20 cellular contexts compared by ENCODE assay signal in genomic region chr6:113819169-113819830, GRCh38. TPM values are rescaled to one million over a fixed set of nuclear protein-coding genes. Genes with fewer than 3 reads are reported as not detected.
DNase-seq lines count a peak whose midpoint lies in the region; ATAC-seq and TF ChIP-seq lines count a peak whose summit lies in the region.
"Had no signal": no experiment of that assay in that cellular context is flagged by ENCODE, and none has a peak within 500 bp of the region (broad histone marks: within the 10 kb centered on the region; RNA-seq: fewer than 3 reads in every experiment).

No MANE protein-coding gene starts in this region.

- no peaks in the 10 kb centered on the region for H3K9me2 ChIP-seq in PC-3 (replicated peaks; ENCODE audit: low read length)

- H3K79me2 ChIP-seq in ACC112 (ENCODE audit: control insufficient read depth, insufficient read depth, low read length, unreplicated experiment) = no peaks in the 10 kb centered on the region
- no peaks in the 10 kb centered on the region for H3K79me2 ChIP-seq in PC-3 (ENCODE audit: low read length)

- H3K9me3 ChIP-seq in body of pancreas (no peaks in the 10 kb centered on the region), right lobe of liver (no peaks in the 10 kb centered on the region), PC-3 (ENCODE audit: low read length) (no peaks in the 10 kb centered on the region)

- H3K4me1 ChIP-seq in ACC112 (ENCODE audit: control insufficient read depth, insufficient read depth, low read length, unreplicated experiment) = peaks cover 3% of the 10 kb centered on the region
- H3K4me1 ChIP-seq in body of pancreas = peaks cover 26% of the 10 kb centered on the region
- H3K4me1 ChIP-seq in right lobe of liver = peaks cover 0 to 14% (median 4%) of the 10 kb centered on the region in 4 donors
- H3K4me1 ChIP-seq in PC-3 (ENCODE audit: insufficient read depth, low read length) = no peaks in the 10 kb centered on the region

- TF ChIP-seq CTCF in body of pancreas (IDR thresholded peaks at IDR 0.05) = no peak
- TF ChIP-seq CTCF in right lobe of liver (IDR thresholded peaks at IDR 0.05) = no peak
- no peak for TF ChIP-seq CTCF in PC-3 (conservative IDR thresholded peaks at IDR 0.05; ENCODE audit: low read depth, low read length)

- CTCF ChIA-PET in PC-3 (lab: Charles Lee) = no interaction called here

- intact Hi-C loops in body of pancreas (cut with DNase I) (no loop called here), right lobe of liver (cut with DNase I) (no loop called here), PC-3 (cut with micrococcal nuclease) (no loop called here)

- H3F3A ChIP-seq in PC-3 (ENCODE audit: low read length, unreplicated experiment) = no peaks in the 10 kb centered on the region

- H3K36me3 ChIP-seq in ACC112 (ENCODE audit: insufficient read depth, low read length) (no peaks in the 10 kb centered on the region), body of pancreas (replicated peaks in 1 of 2; ENCODE audit: insufficient read depth in 1 of 2, low read depth in 2 of 2) (no peaks in the 10 kb centered on the region), right lobe of liver (no peaks in the 10 kb centered on the region), PC-3 (ENCODE audit: low read depth, low read length) (no peaks in the 10 kb centered on the region)

- peak overlapping the region; percentile 1 for H2AFZ ChIP-seq in ACC112 (ENCODE audit: low read length, unreplicated experiment)
- H2AFZ ChIP-seq in PC-3 (ENCODE audit: low read length) = no peak overlapping the region
- H2AFZ ChIP-seq: GM23338 had no signal

- peak; percentile 61 for DNase-seq in M059J (ENCODE audit: low read depth)
- DNase-seq in body of pancreas = peak; percentile 37 to 69 (median 58)
- DNase-seq in right lobe of liver = peak in 1 of 3 donors; percentile 24
- no peak for DNase-seq in PC-3
- no peak for DNase-seq in stimulated activated CD4-positive, alpha-beta T cell treated with anti-CD3 and anti-CD28 coated beads, Interleukin-4, amount 100 ng/mL, for 24 hours
- DNase-seq in SKM-1 (lab: John Stamatoyannopoulos, UW; ENCODE audit: unreplicated experiment) = no peak
- DNase-seq: activated CD4-positive, alpha-beta T cell treated with anti-CD3 and anti-CD28 coated beads, Interleukin-2, amount 10 ng/mL, durations not matched to agents 7 days and 5 days; activated effector memory CD4-positive, alpha-beta T cell treated with Interleukin-2 at 50 U/mL for 16 hours; islet precursor cell; mesendoderm; NCI-H187; NCI-H446; stimulated activated CD4-positive, alpha-beta T cell treated with anti-CD3 and anti-CD28 coated beads, Interleukin-2, amount 100 ng/mL, for 24 hours; stimulated activated naive CD4-positive, alpha-beta T cell had no signal

- H3K9ac ChIP-seq in PC-3 (ENCODE audit: low read length) = no peak overlapping the region

- H3K4me3 ChIP-seq in ACC112 (ENCODE audit: low read depth, low read length) (no peak overlapping the region), body of pancreas (no peak overlapping the region), right lobe of liver (no peak overlapping the region), PC-3 (ENCODE audit: low read length) (no peak overlapping the region)
- H3K4me3 ChIP-seq: GM23338, K562 had no signal

- WGBS in body of pancreas, 2 donors = 8 to 11% methylated on average over 2 of the region's 2 CpGs
- WGBS in right lobe of liver (ENCODE audit: insufficient coverage, low coverage, low lambda C conversion rate, missing lambda C conversion rate) = 10% methylated on average over 2 of the region's 2 CpGs

- H4K20me1 ChIP-seq in PC-3 (ENCODE audit: low read length) = no peaks in the 10 kb centered on the region

- H3K4me2 ChIP-seq in PC-3 (ENCODE audit: low read length) = no peak overlapping the region
- H3K4me2 ChIP-seq: GM23338 had no signal

- ATAC-seq in body of pancreas = peak; percentile 95
- peak; percentile 50 to 85 (median 71) for ATAC-seq in right lobe of liver
- no peak for ATAC-seq in PC-3
- ATAC-seq in GM19463 (IDR thresholded peaks at IDR 0.05; ENCODE audit: unreplicated experiment) = no peak
- ATAC-seq: GM23338, K562, Right ventricle myocardium inferior had no signal

- BruUV-seq in PC-3 (replicated peaks; lab: Mats Ljungman, UMichigan) = no TSS peak

- POLR2A ChIA-PET in PC-3 (lab: Charles Lee; ENCODE audit: unreplicated experiment) = no interaction called here

- TF ChIP-seq POLR2A in body of pancreas (IDR thresholded peaks at IDR 0.05) (peak in 1 of 3 donors; percentile 32), right lobe of liver (IDR thresholded peaks at IDR 0.05) (no peak)

- no peaks in the 10 kb centered on the region for H3K27me3 ChIP-seq in ACC112 (ENCODE audit: insufficient read depth, low read length)
- H3K27me3 ChIP-seq in body of pancreas = no peaks in the 10 kb centered on the region
- H3K27me3 ChIP-seq in right lobe of liver = no peaks in the 10 kb centered on the region
- no peaks in the 10 kb centered on the region for H3K27me3 ChIP-seq in PC-3 (ENCODE audit: low read length)

- no peak overlapping the region for H3K27ac ChIP-seq in ACC112 (ENCODE audit: low read depth, low read length)
- H3K27ac ChIP-seq in body of pancreas = peak overlapping the region in 3 of 4 donors; percentile 43 to 75 (median 49)
- H3K27ac ChIP-seq in right lobe of liver = no peak overlapping the region
- no peak overlapping the region for H3K27ac ChIP-seq in PC-3 (ENCODE audit: low read length)
- H3K27ac ChIP-seq: epithelial cell of prostate had no signal

RNA-seq across cellular contexts. Expression of gene MARCKS, which starts 37.8 kb away (rescaled TPM):
- total RNA-seq in M059J (2014; rRNA removed; shearing (Covaris generic)) = 115 and 184 TPM in 2 replicates
- total RNA-seq in body of pancreas (100 to 1,000 TPM in 1 of 2 donors, 10 to 100 TPM in 1; 68.5 to 109 TPM), right lobe of liver (10 to 100 TPM in 5 of 6 experiments, 1 to 10 TPM in 1; 5.2 to 29.9 (median 16.8) TPM), PC-3 (2014; rRNA removed) (51.5 and 62.8 TPM in 2 replicates)

Comparison
In these comparisons a context has a peak if more than half of its experiments do, and no peak if none do; other contexts are left out.
1. H3K27ac ChIP-seq: peak in body of pancreas (3 of 4); none in ACC112 (single experiment), right lobe of liver (0 of 3) and PC-3 (single experiment).
2. DNase-seq: peak in M059J (single experiment) and body of pancreas (4 of 4); none in PC-3 (single experiment), stimulated activated CD4-positive, alpha-beta T cell treated with anti-CD3 and anti-CD28 coated beads, Interleukin-4, amount 100 ng/mL, for 24 hours (single experiment) and SKM-1 (single experiment).
3. ATAC-seq: peak in body of pancreas (single experiment) and right lobe of liver (4 of 4); none in PC-3 (single experiment) and GM19463 (single experiment).